8 cellular contexts compared by ENCODE assay signal in the genomic region with DNA sequence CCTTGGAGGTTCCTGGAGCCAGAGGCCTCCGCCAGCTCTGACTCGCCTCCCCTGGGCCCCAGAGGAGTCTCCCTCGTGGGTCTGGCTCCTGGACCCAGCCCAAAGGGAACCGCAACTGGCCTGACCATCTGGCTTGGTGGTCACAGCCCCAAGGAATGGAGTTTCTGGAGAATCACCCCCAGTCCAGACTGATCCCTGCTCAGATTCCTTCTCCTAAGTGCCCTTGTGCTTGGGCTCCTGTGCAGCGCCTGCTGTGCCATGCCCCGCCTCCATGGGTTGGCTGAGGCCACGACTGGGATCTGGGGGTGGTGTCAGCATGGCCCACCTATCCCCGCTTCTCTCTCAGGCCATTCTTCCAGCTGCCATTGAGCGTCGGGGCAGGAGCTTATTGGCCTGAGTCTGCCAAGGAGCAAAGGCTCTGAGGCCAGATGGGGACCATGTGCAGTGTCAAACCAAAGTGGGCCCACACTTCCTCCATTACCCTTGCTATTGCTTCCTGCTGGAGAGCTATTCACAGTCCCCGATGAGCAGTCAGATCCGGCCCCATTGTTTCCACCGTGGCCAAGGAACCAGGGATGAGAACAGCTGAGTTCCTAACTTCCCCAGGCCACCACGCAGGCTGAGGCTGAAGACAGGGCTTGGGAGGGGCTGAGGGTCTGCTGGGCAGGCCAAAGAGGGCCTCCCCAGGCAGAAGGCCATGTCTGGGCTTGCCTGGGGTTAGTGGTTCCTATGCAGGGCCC. TPM values are rescaled to one million over a fixed set of nuclear protein-coding genes. Genes with fewer than 3 reads are reported as not detected.
A peak's percentile ranks its signal among the peaks of the same experiment; 100 is the strongest.
DNase-seq lines count a peak whose midpoint lies in the region; ATAC-seq and TF ChIP-seq lines count a peak whose summit lies in the region.
"Had no signal": no experiment of that assay in that cellular context is flagged by ENCODE, and none has a peak within 500 bp of the region (broad histone marks: within the 10 kb centered on the region; RNA-seq: fewer than 3 reads in every experiment).

No MANE protein-coding gene starts in this region.

- H3K79me1 ChIP-seq in IMR-90 (ENCODE audit: low read depth in 1 of 2, low read length in 2 of 2): peaks cover 11 to 52% of the 10 kb centered on the region in 2 experiments

- dilution Hi-C loops in IMR-90 (cut with HindIII; ENCODE audit: low sequenced_read_pairs, unreplicated experiment): no loop called here

- TF ChIP-seq RAD21 in IMR-90 (IDR thresholded peaks at IDR 0.05; ENCODE audit: low read length): no peak

- peak overlapping the region; percentile 61 for H2AFZ ChIP-seq in IMR-90 (replicated peaks; ENCODE audit: low read length, poor library complexity)

- peak overlapping the region; percentile 93 for H2AK5ac ChIP-seq in IMR-90 (ENCODE audit: low read depth, low read length)

- peak; percentile 76 for DNase-seq in IMR-90
- DNase-seq in amniotic epithelial cell (ENCODE audit: low read depth): peak; percentile 64
- DNase-seq in right cardiac atrium: peak in 1 of 3 donors; percentile 59
- no peak for DNase-seq in stimulated activated CD4-positive, alpha-beta T cell treated with anti-CD3 and anti-CD28 coated beads, Interleukin-2, amount 100 ng/mL, for 24 hours
- DNase-seq in stimulated activated naive B cell treated with anti-CD40 and anti-IgM and Interleukin-4, amounts not matched to agents 10 μg/mL and 1 μg/mL and 100 μg/mL, for 72 hours: no peak
- DNase-seq: activated CD8-positive, alpha-beta T cell treated with anti-CD3 and anti-CD28 coated beads, Interleukin-2, amount 10 ng/mL, durations not matched to agents 7 days and 5 days had no signal

- no peak for ATAC-seq in IMR-90 (ENCODE audit: low read depth)
- no peak for ATAC-seq in right cardiac atrium
- no peak for ATAC-seq in stimulated activated naive B cell treated with anti-CD40 and anti-IgM and Interleukin-4, amounts not matched to agents 10 μg/mL and 1 μg/mL and 100 μg/mL, for 72 hours (replicated peaks)
- ATAC-seq in GM21528 (IDR thresholded peaks at IDR 0.05; ENCODE audit: low FRiP score, unreplicated experiment): no peak
- ATAC-seq: activated CD8-positive, alpha-beta T cell treated with anti-CD3 and anti-CD28 coated beads, Interleukin-2, amount 10 ng/mL, durations not matched to agents 7 days and 5 days had no signal

- H3K9me3 ChIP-seq in IMR-90 (ENCODE audit: control insufficient read depth, insufficient read depth, low read length): no peaks in the 10 kb centered on the region
- no peaks in the 10 kb centered on the region for H3K9me3 ChIP-seq in right cardiac atrium (ENCODE audit: control insufficient read depth, low read length)

- H2BK120ac ChIP-seq in IMR-90 (ENCODE audit: low read depth, low read length): peak overlapping the region; percentile 94

- TF ChIP-seq CTCF in IMR-90 (conservative IDR thresholded peaks at IDR 0.05; ENCODE audit: low read depth, low read length): no peak

- peak overlapping the region; percentile 89 for H2BK20ac ChIP-seq in IMR-90 (ENCODE audit: low read depth, low read length)

- peak overlapping the region; percentile 94; the same call in 2 of the 3 replicates for H2BK15ac ChIP-seq in IMR-90 (ENCODE audit: low read depth, low read length)

- H3K36me3 Mint-ChIP-seq in stimulated activated naive B cell treated with anti-CD40 and anti-IgM and Interleukin-4, amounts not matched to agents 10 μg/mL and 1 μg/mL and 100 μg/mL, for 72 hours: no peaks in the 10 kb centered on the region

- H3K9ac ChIP-seq in IMR-90 (ENCODE audit: low read depth, low read length): peak overlapping the region; percentile 58

- H3K4me2 ChIP-seq in IMR-90 (ENCODE audit: low read depth, low read length): peak overlapping the region; percentile 10

- peak overlapping the region; percentile 35 for H4K5ac ChIP-seq in IMR-90 (ENCODE audit: low read depth, low read length)

- peaks cover 0 to 6% of the 10 kb centered on the region in 2 donors for H3K27me3 Mint-ChIP-seq in stimulated activated naive B cell treated with anti-CD40 and anti-IgM and Interleukin-4, amounts not matched to agents 10 μg/mL and 1 μg/mL and 100 μg/mL, for 72 hours

- peak overlapping the region; percentile 73 for H3K18ac ChIP-seq in IMR-90 (ENCODE audit: low read depth, low read length)

- H3K56ac ChIP-seq in IMR-90 (ENCODE audit: extremely low read depth, insufficient read depth, low read length): peak overlapping the region; percentile 67

- peak overlapping the region; percentile 96 for H3K14ac ChIP-seq in IMR-90 (replicated peaks; ENCODE audit: low read depth, low read length)

- TF ChIP-seq POLR2A in IMR-90 (IDR thresholded peaks at IDR 0.05; ENCODE audit: low read depth, low read length): no peak

- peak overlapping the region; percentile 92 for H4K91ac ChIP-seq in IMR-90 (ENCODE audit: insufficient read depth, low read depth, low read length)

- peaks cover 25% of the 10 kb centered on the region for H3K4me1 ChIP-seq in IMR-90 (ENCODE audit: control insufficient read depth, insufficient read depth, low read length)
- peaks cover 4% of the 10 kb centered on the region for H3K4me1 ChIP-seq in right cardiac atrium (ENCODE audit: control insufficient read depth, insufficient read depth, low read length)

- CTCF ChIA-PET in IMR-90 (lab: Yijun Ruan, JAX): interaction anchor here (1.4 kb wide), 1 partner anchor 104 kb away, joined by 4 read pairs; no protein-coding TSS in a partner anchor

- H3K23ac ChIP-seq in IMR-90 (ENCODE audit: low read depth, low read length): peak overlapping the region; percentile 94

- H3K27ac ChIP-seq in IMR-90 (ENCODE audit: insufficient read depth, low read length) (peak overlapping the region; percentile 91), right cardiac atrium (ENCODE audit: low read length) (peak overlapping the region; percentile 0), temporal lobe (ENCODE audit: low read depth, low read length) (peak overlapping the region; percentile 83)

- POLR2A ChIA-PET in IMR-90 (lab: Charles Lee; ENCODE audit: unreplicated experiment): interaction anchor here (0.7 kb wide), 1 partner anchor 16 kb away, joined by 3 read pairs; no protein-coding TSS in a partner anchor

- H4K20me1 ChIP-seq in IMR-90 (ENCODE audit: insufficient read depth, low read length): peaks cover 8% of the 10 kb centered on the region; the same call in 1 of the 2 replicates

- no peak overlapping the region for H3K27ac Mint-ChIP-seq in stimulated activated naive B cell treated with anti-CD40 and anti-IgM and Interleukin-4, amounts not matched to agents 10 μg/mL and 1 μg/mL and 100 μg/mL, for 72 hours
- H3K27ac Mint-ChIP-seq: activated CD8-positive, alpha-beta T cell treated with anti-CD3 and anti-CD28 coated beads, Interleukin-2, amount 10 ng/mL, durations not matched to agents 7 days and 5 days had no signal

- no TSS peak for BruUV-seq in IMR-90 (replicated peaks; lab: Mats Ljungman, UMichigan)

- H3K4me3 ChIP-seq in IMR-90 (ENCODE audit: insufficient read depth, low read depth, low read length) (no peak overlapping the region), right cardiac atrium (ENCODE audit: low read length) (no peak overlapping the region)

- peak overlapping the region; percentile 44 to 86 for H4K8ac ChIP-seq in IMR-90 (ENCODE audit: low read depth in 2 of 2, low read length in 2 of 2)

- no peaks in the 10 kb centered on the region for H3K27me3 ChIP-seq in IMR-90 (ENCODE audit: control insufficient read depth, insufficient read depth, low read length)
- H3K27me3 ChIP-seq in right cardiac atrium (ENCODE audit: control insufficient read depth, insufficient read depth): no peaks in the 10 kb centered on the region

- H2BK5ac ChIP-seq in IMR-90 (ENCODE audit: low read depth, low read length, poor library complexity, severe bottlenecking): peak overlapping the region; percentile 93

- H3K4me1 Mint-ChIP-seq in stimulated activated naive B cell treated with anti-CD40 and anti-IgM and Interleukin-4, amounts not matched to agents 10 μg/mL and 1 μg/mL and 100 μg/mL, for 72 hours: peaks cover 55 to 67% of the 10 kb centered on the region in 2 donors

- peaks cover 8% of the 10 kb centered on the region for H3K36me3 ChIP-seq in IMR-90 (ENCODE audit: control insufficient read depth, insufficient read depth, low read length)

- no peak overlapping the region for H3K4me3 Mint-ChIP-seq in stimulated activated naive B cell treated with anti-CD40 and anti-IgM and Interleukin-4, amounts not matched to agents 10 μg/mL and 1 μg/mL and 100 μg/mL, for 72 hours
- H3K4me3 Mint-ChIP-seq: activated CD8-positive, alpha-beta T cell treated with anti-CD3 and anti-CD28 coated beads, Interleukin-2, amount 10 ng/mL, durations not matched to agents 7 days and 5 days had no signal

- H2AK9ac ChIP-seq in IMR-90 (replicated peaks; ENCODE audit: low read depth, low read length, poor library complexity): peak overlapping the region; percentile 50

- intact Hi-C loops in IMR-90 (cut with micrococcal nuclease): loop anchor here (2.0 kb wide), 2 partner anchors 39 to 109 kb away; no protein-coding TSS in a partner anchor
- intact Hi-C loops in right cardiac atrium (cut with DNase I): loop anchor here in 1 of 4 donors (10.0 kb wide), 1 partner anchor 111 kb away; no protein-coding TSS in a partner anchor

- WGBS in IMR-90 (ENCODE audit: extremely low coverage in 2 of 2, insufficient read length in 1 of 2), 2 experiments: 63% methylated on average over 2 of the region's 14 CpGs; no CpG with 5 or more reads in 1 of the 2 experiments
- 31% methylated on average over 14 of the region's 14 CpGs for WGBS in right cardiac atrium

- H3K9me3 Mint-ChIP-seq in stimulated activated naive B cell treated with anti-CD40 and anti-IgM and Interleukin-4, amounts not matched to agents 10 μg/mL and 1 μg/mL and 100 μg/mL, for 72 hours: no peaks in the 10 kb centered on the region

- in situ Hi-C loops in IMR-90 (cut with MboI; ENCODE audit: low sequenced_read_pairs): no loop called here

- peak overlapping the region; percentile 99 for H3K4ac ChIP-seq in IMR-90 (ENCODE audit: low read depth, low read length)

- H3K9me1 ChIP-seq in IMR-90 (ENCODE audit: insufficient read depth, low read length): peaks cover 6% of the 10 kb centered on the region

RNA-seq across cellular contexts. Expression of a gene that starts 19.0 kb away (rescaled TPM):
- 12.4 and 14.7 TPM in 2 replicates for total RNA-seq in IMR-90 (2012; rRNA removed)
- 28.4 and 35.6 TPM in 2 replicates for polyA plus RNA-seq in IMR-90 (2012; rRNA removed)
- polyA plus RNA-seq in IMR-90 (2012; cell fraction: cytosol; rRNA removed): 15.6 and 23.3 TPM in 2 replicates
- polyA plus RNA-seq in IMR-90 (2012; cell fraction: nucleus; rRNA removed; ENCODE audit: low replicate concordance): 24.1 and 69.4 TPM in 2 replicates
- total RNA-seq in right cardiac atrium: 10 to 100 TPM; 10.1 to 48.9 (median 16.2) TPM
- 11.5 TPM for polyA plus RNA-seq in right cardiac atrium
- total RNA-seq in temporal lobe: 6.6 TPM
- total RNA-seq: activated CD8-positive, alpha-beta T cell treated with anti-CD3 and anti-CD28 coated beads, Interleukin-2, amount 10 ng/mL, durations not matched to agents 7 days and 5 days had no signal

RNA-seq across cellular contexts. Expression of a gene that starts 46.0 kb away (rescaled TPM):
- total RNA-seq in IMR-90 (2012; rRNA removed): 11.9 and 12.7 TPM in 2 replicates
- polyA plus RNA-seq in IMR-90 (2012; rRNA removed): 12.5 and 14.6 TPM in 2 replicates
- 5.1 and 11.2 TPM in 2 replicates for polyA plus RNA-seq in IMR-90 (2012; cell fraction: cytosol; rRNA removed)
- 27.3 and 29.8 TPM in 2 replicates for polyA plus RNA-seq in IMR-90 (2012; cell fraction: nucleus; rRNA removed; ENCODE audit: low replicate concordance)
- 10 to 100 TPM; 14.6 to 18.4 (median 17.8) TPM for total RNA-seq in right cardiac atrium
- 13.2 TPM for polyA plus RNA-seq in right cardiac atrium
- total RNA-seq in temporal lobe: 1.7 TPM

RNA-seq across cellular contexts. Expression of a gene that starts 53.6 kb away (rescaled TPM):
- total RNA-seq in IMR-90 (2012; rRNA removed) (42.1 and 84.7 TPM in 2 replicates), right cardiac atrium (10 to 100 TPM; 39.4 to 49.3 (median 46.8) TPM), temporal lobe (27.3 TPM)
- polyA plus RNA-seq in IMR-90 (2012; rRNA removed) (55.6 and 59.3 TPM in 2 replicates), right cardiac atrium (48.1 TPM)
- 111 and 209 TPM in 2 replicates for polyA plus RNA-seq in IMR-90 (2012; cell fraction: cytosol; rRNA removed)
- polyA plus RNA-seq in IMR-90 (2012; cell fraction: nucleus; rRNA removed; ENCODE audit: low replicate concordance): 38.5 and 123 TPM in 2 replicates

Comparison
In these comparisons a context has a peak if more than half of its experiments do, and no peak if none do; other contexts are left out.
1. DNase-seq: peak in IMR-90 (single experiment) and amniotic epithelial cell (single experiment); none in stimulated activated CD4-positive, alpha-beta T cell treated with anti-CD3 and anti-CD28 coated beads, Interleukin-2, amount 100 ng/mL, for 24 hours (0 of 2) and stimulated activated naive B cell treated with anti-CD40 and anti-IgM and Interleukin-4, amounts not matched to agents 10 μg/mL and 1 μg/mL and 100 μg/mL, for 72 hours (single experiment).
2. H3K27ac ChIP-seq: peak in every context shown above with its lines; median percentile 91 in IMR-90; 83 in temporal lobe; 0 in right cardiac atrium.